In the genomic region with DNA sequence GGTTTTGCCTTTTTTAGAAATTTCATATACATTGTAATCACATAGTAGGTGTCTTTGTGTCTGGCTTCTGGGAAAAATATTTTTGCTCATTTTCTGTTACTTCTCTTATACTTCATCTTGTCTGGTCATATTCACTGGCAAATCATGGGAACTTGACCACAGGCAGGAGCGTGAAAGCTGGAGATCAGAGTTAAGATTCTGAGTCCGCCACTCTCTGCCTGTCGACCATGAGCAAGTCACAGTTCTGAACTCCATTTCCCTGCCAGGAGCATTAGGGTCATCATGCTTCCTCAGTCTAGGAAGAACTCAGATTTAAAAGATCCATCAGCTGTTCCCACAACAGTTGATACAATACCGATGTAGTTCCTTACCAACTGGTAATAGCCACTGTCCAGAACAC, we compare ENCODE assay signal across 12 cellular contexts. TPM values are rescaled to one million over a fixed set of nuclear protein-coding genes. Genes with fewer than 3 reads are reported as not detected.
"Had no signal": no experiment of that assay in that cellular context is flagged by ENCODE, and none has a peak within 500 bp of the region (broad histone marks: within the 10 kb centered on the region; RNA-seq: fewer than 3 reads in every experiment).

No MANE protein-coding gene starts in this region.

- FAIRE-seq: HTR-8/SVneo had no signal

- ATAC-seq: HCT116 had no signal

- H3K36me3 ChIP-seq: HAP-1 had no signal

- H3K4me2 ChIP-seq: KMS-11 had no signal

- H3K27ac ChIP-seq: GM23248, KMS-11 had no signal

- H2AFZ ChIP-seq: GM23248 had no signal

- H3K4me3 ChIP-seq: GM23248, HAP-1 had no signal

- DNase-seq: GM23248, GOT3, H7, HFFc6, KBM-7 had no signal

- H3K9ac ChIP-seq: GM23248, KMS-11 had no signal

- H3K9me3 ChIP-seq: HAP-1 had no signal

RNA-seq across cellular contexts. Expression of gene SCGN, which starts 12.4 kb away (rescaled TPM):
- total RNA-seq: GM23248, H4, H7, HFFc6, HT-29 had no signal
- polyA plus RNA-seq: GM23248, IgD-negative memory B cell had no signal
